ENCODE assay signal across 16 cellular contexts in genomic region chr9:87310827-87311564, GRCh38.
DNase-seq lines count a peak whose midpoint lies in the region; ATAC-seq lines count a peak whose summit lies in the region.
"Had no signal": no experiment of that assay in that cellular context is flagged by ENCODE, and none has a peak within 500 bp of the region (broad histone marks: within the 10 kb centered on the region; RNA-seq: fewer than 3 reads in every experiment).

No MANE protein-coding gene starts in this region.

- peaks cover 8% of the 10 kb centered on the region for H3K4me1 Mint-ChIP-seq in activated CD4-positive, alpha-beta T cell treated with anti-CD3 and anti-CD28 coated beads for 36 hours
- no peaks in the 10 kb centered on the region for H3K4me1 Mint-ChIP-seq in activated CD4-positive, alpha-beta T cell treated with anti-CD3 and anti-CD28 coated beads, Interleukin-2, amount 10 ng/mL, durations not matched to agents 24 days and 14 days
- peaks cover 10% of the 10 kb centered on the region for H3K4me1 Mint-ChIP-seq in stimulated activated effector memory CD8-positive, alpha-beta T cell treated with anti-CD3 and anti-CD28 coated beads, Interleukin-12 subunit alpha, Interleukin-12 subunit beta, amount 100 ng/mL, for 72 hours
- H3K4me1 Mint-ChIP-seq: CD14-positive monocyte had no signal

- no peak overlapping the region for H2BK12ac ChIP-seq in neuronal stem cell (ENCODE audit: low read length)

- no peak for DNase-seq in activated CD4-positive, alpha-beta T cell treated with anti-CD3 and anti-CD28 coated beads for 36 hours
- no peak for DNase-seq in activated CD4-positive, alpha-beta T cell treated with anti-CD3 and anti-CD28 coated beads, Interleukin-2, amount 10 ng/mL, durations not matched to agents 24 days and 14 days
- DNase-seq in SK-N-MC (ENCODE audit: low read depth, low spot score) (no peak), fibroblast of peridontal ligament (ENCODE audit: extremely low read depth) (peak; percentile 44), HCEC 1CT (no peak), GOT3 (lab: John Stamatoyannopoulos, UW) (no peak), neuronal stem cell (ENCODE audit: low spot score) (no peak)
- DNase-seq in stimulated activated effector memory CD8-positive, alpha-beta T cell treated with anti-CD3 and anti-CD28 coated beads, Interleukin-12 subunit alpha, Interleukin-12 subunit beta, amount 100 ng/mL, for 72 hours (ENCODE audit: low spot score in 2 of 2), result no peak
- DNase-seq: CD8-positive, alpha-beta T cell; COR-L47; DMS153; DND-41; GF-D8 had no signal

- H3K36me3 ChIP-seq in SK-N-MC (ENCODE audit: insufficient read depth, low read length) (no peaks in the 10 kb centered on the region; the same call in 1 of the 2 replicates), neuronal stem cell (replicated peaks in 1 of 2; ENCODE audit: control insufficient read depth in 2 of 2, insufficient read depth in 2 of 2, low read length in 2 of 2) (no peaks in the 10 kb centered on the region)

- no peak overlapping the region for H2BK120ac ChIP-seq in neuronal stem cell (ENCODE audit: low read depth, low read length)

- H3K18ac ChIP-seq in neuronal stem cell (ENCODE audit: low read length), result no peak overlapping the region

- no peak overlapping the region for H2AFZ ChIP-seq in neuronal stem cell (ENCODE audit: low read length)

- H2BK5ac ChIP-seq in neuronal stem cell (ENCODE audit: low read length), result no peak overlapping the region

- H3K9ac ChIP-seq in SK-N-MC (ENCODE audit: insufficient read length), result no peak overlapping the region
- no peak overlapping the region for H3K9ac ChIP-seq in neuronal stem cell (ENCODE audit: low read depth, low read length, poor library complexity)

- no peak overlapping the region for H4K91ac ChIP-seq in neuronal stem cell (ENCODE audit: low read depth, low read length, poor library complexity)

- H3K36me3 Mint-ChIP-seq in activated CD4-positive, alpha-beta T cell treated with anti-CD3 and anti-CD28 coated beads for 36 hours (ENCODE audit: low read depth), result no peaks in the 10 kb centered on the region
- no peaks in the 10 kb centered on the region for H3K36me3 Mint-ChIP-seq in activated CD4-positive, alpha-beta T cell treated with anti-CD3 and anti-CD28 coated beads, Interleukin-2, amount 10 ng/mL, durations not matched to agents 24 days and 14 days (ENCODE audit: low read depth)
- no peaks in the 10 kb centered on the region for H3K36me3 Mint-ChIP-seq in stimulated activated effector memory CD8-positive, alpha-beta T cell treated with anti-CD3 and anti-CD28 coated beads, Interleukin-12 subunit alpha, Interleukin-12 subunit beta, amount 100 ng/mL, for 72 hours
- H3K36me3 Mint-ChIP-seq: CD14-positive monocyte; CD8-positive, alpha-beta T cell had no signal

- no peaks in the 10 kb centered on the region for H3K9me3 ChIP-seq in SK-N-MC (ENCODE audit: low read depth, low read length)
- peaks cover 0 to 3% of the 10 kb centered on the region in 2 donors for H3K9me3 ChIP-seq in neuronal stem cell (replicated peaks in 1 of 2; ENCODE audit: control insufficient read depth in 2 of 2, insufficient read depth in 1 of 2, low read depth in 1 of 2, low read length in 2 of 2)

- no peak overlapping the region for H3K4ac ChIP-seq in neuronal stem cell (ENCODE audit: low read length)

- peaks cover 7% of the 10 kb centered on the region for H3K27me3 Mint-ChIP-seq in activated CD4-positive, alpha-beta T cell treated with anti-CD3 and anti-CD28 coated beads for 36 hours
- H3K27me3 Mint-ChIP-seq in activated CD4-positive, alpha-beta T cell treated with anti-CD3 and anti-CD28 coated beads, Interleukin-2, amount 10 ng/mL, durations not matched to agents 24 days and 14 days, result no peaks in the 10 kb centered on the region

- H3K9me3 Mint-ChIP-seq in activated CD4-positive, alpha-beta T cell treated with anti-CD3 and anti-CD28 coated beads for 36 hours (ENCODE audit: low read depth), result no peaks in the 10 kb centered on the region
- H3K9me3 Mint-ChIP-seq in activated CD4-positive, alpha-beta T cell treated with anti-CD3 and anti-CD28 coated beads, Interleukin-2, amount 10 ng/mL, durations not matched to agents 24 days and 14 days, result no peaks in the 10 kb centered on the region
- H3K9me3 Mint-ChIP-seq in stimulated activated effector memory CD8-positive, alpha-beta T cell treated with anti-CD3 and anti-CD28 coated beads, Interleukin-12 subunit alpha, Interleukin-12 subunit beta, amount 100 ng/mL, for 72 hours, result no peaks in the 10 kb centered on the region

- no peak overlapping the region for H3K14ac ChIP-seq in neuronal stem cell (ENCODE audit: low read length)

- no peak overlapping the region for H3K23ac ChIP-seq in neuronal stem cell (ENCODE audit: low read depth, low read length, poor library complexity)

- no peak overlapping the region for H3K27ac Mint-ChIP-seq in activated CD4-positive, alpha-beta T cell treated with anti-CD3 and anti-CD28 coated beads for 36 hours
- no peak overlapping the region for H3K27ac Mint-ChIP-seq in activated CD4-positive, alpha-beta T cell treated with anti-CD3 and anti-CD28 coated beads, Interleukin-2, amount 10 ng/mL, durations not matched to agents 24 days and 14 days
- peak overlapping the region; percentile 3 for H3K27ac Mint-ChIP-seq in stimulated activated effector memory CD8-positive, alpha-beta T cell treated with anti-CD3 and anti-CD28 coated beads, Interleukin-12 subunit alpha, Interleukin-12 subunit beta, amount 100 ng/mL, for 72 hours
- H3K27ac Mint-ChIP-seq: CD8-positive, alpha-beta T cell had no signal

- peak; percentile 60 for ATAC-seq in activated CD4-positive, alpha-beta T cell treated with anti-CD3 and anti-CD28 coated beads for 36 hours
- ATAC-seq in stimulated activated effector memory CD8-positive, alpha-beta T cell treated with anti-CD3 and anti-CD28 coated beads, Interleukin-12 subunit alpha, Interleukin-12 subunit beta, amount 100 ng/mL, for 72 hours, result peak; percentile 77
- ATAC-seq: CD8-positive, alpha-beta T cell had no signal

- H3K27ac ChIP-seq in SK-N-MC (0 out of 2 replicates have a peak overlapping the region, but pooled peaks have one; percentile 19), neuronal stem cell (replicated peaks; ENCODE audit: low read length) (no peak overlapping the region)
- H3K27ac ChIP-seq: 22Rv1, HL-60 had no signal

- intact Hi-C loops in activated CD4-positive, alpha-beta T cell treated with anti-CD3 and anti-CD28 coated beads for 36 hours (cut with DNase I, micrococcal nuclease), result loop anchor here in 1 of 2 experiments (2.0 kb wide), 1 partner anchor 34 kb away; no protein-coding TSS in a partner anchor
- intact Hi-C loops in activated CD4-positive, alpha-beta T cell treated with anti-CD3 and anti-CD28 coated beads, Interleukin-2, amount 10 ng/mL, durations not matched to agents 24 days and 14 days (cut with micrococcal nuclease), result no loop called here

- no peaks in the 10 kb centered on the region for H3K4me1 ChIP-seq in neuronal stem cell (ENCODE audit: control insufficient read depth in 2 of 2, insufficient read depth in 1 of 2, low read depth in 1 of 2, low read length in 2 of 2)

- POLR2A ChIA-PET in activated CD4-positive, alpha-beta T cell treated with anti-CD3 and anti-CD28 coated beads for 36 hours (lab: Charles Lee), result no interaction called here

- no peak overlapping the region for H2BK15ac ChIP-seq in neuronal stem cell (ENCODE audit: low read length)

- whole genome bisulfite sequencing in neuronal stem cell (ENCODE audit: extremely low coverage in 2 of 2, insufficient read length in 2 of 2, insufficient replicate concordance in 1 of 2), 2 donors, result no CpG with 5 or more reads among the region's 5 CpGs

- H3K79me1 ChIP-seq in neuronal stem cell (ENCODE audit: low read depth, low read length), result no peaks in the 10 kb centered on the region

- no peaks in the 10 kb centered on the region for H3K27me3 ChIP-seq in neuronal stem cell (ENCODE audit: control insufficient read depth in 3 of 3, insufficient read depth in 3 of 3, low read depth in 1 of 3, low read length in 3 of 3)

- H3K4me3 ChIP-seq in SK-N-MC, result no peak overlapping the region
- H3K4me3 ChIP-seq in neuronal stem cell (ENCODE audit: low read length in 2 of 2), result no peak overlapping the region

- H3K4me3 Mint-ChIP-seq in activated CD4-positive, alpha-beta T cell treated with anti-CD3 and anti-CD28 coated beads for 36 hours, result no peak overlapping the region
- no peak overlapping the region for H3K4me3 Mint-ChIP-seq in activated CD4-positive, alpha-beta T cell treated with anti-CD3 and anti-CD28 coated beads, Interleukin-2, amount 10 ng/mL, durations not matched to agents 24 days and 14 days
- no peak overlapping the region for H3K4me3 Mint-ChIP-seq in stimulated activated effector memory CD8-positive, alpha-beta T cell treated with anti-CD3 and anti-CD28 coated beads, Interleukin-12 subunit alpha, Interleukin-12 subunit beta, amount 100 ng/mL, for 72 hours
- H3K4me3 Mint-ChIP-seq: CD14-positive monocyte; CD8-positive, alpha-beta T cell had no signal

- no peak overlapping the region for H3K4me2 ChIP-seq in neuronal stem cell (ENCODE audit: insufficient read depth, low read length, poor library complexity, severe bottlenecking)

- H2AK5ac ChIP-seq in neuronal stem cell (ENCODE audit: low read depth, low read length), result no peak overlapping the region

- H4K8ac ChIP-seq in neuronal stem cell (ENCODE audit: low read depth, low read length), result no peak overlapping the region

- CTCF ChIA-PET in activated CD4-positive, alpha-beta T cell treated with anti-CD3 and anti-CD28 coated beads for 36 hours (lab: Charles Lee), result no interaction called here
